ENCODE assay signal across 19 cellular contexts in genomic region chr18:34965108-34965507, GRCh38.
A peak's percentile ranks its signal among the peaks of the same experiment; 100 is the strongest.
DNase-seq lines count a peak whose midpoint lies in the region; ATAC-seq and TF ChIP-seq lines count a peak whose summit lies in the region.
"Had no signal": no experiment of that assay in that cellular context is flagged by ENCODE, and none has a peak within 500 bp of the region (broad histone marks: within the 10 kb centered on the region; RNA-seq: fewer than 3 reads in every experiment).

No MANE protein-coding gene starts in this region.

- H3K4me3 Mint-ChIP-seq in nephron progenitor cell, result no peak overlapping the region
- H3K4me3 Mint-ChIP-seq: activated CD4-positive, alpha-beta T cell treated with anti-CD3 and anti-CD28 coated beads for 36 hours; memory B cell; naive thymus-derived CD4-positive, alpha-beta T cell had no signal

- no peaks in the 10 kb centered on the region for H3K4me1 Mint-ChIP-seq in nephron progenitor cell
- H3K4me1 Mint-ChIP-seq: activated CD4-positive, alpha-beta T cell treated with anti-CD3 and anti-CD28 coated beads for 36 hours; naive thymus-derived CD4-positive, alpha-beta T cell had no signal

- peaks cover 0 to 4% of the 10 kb centered on the region in 2 donors for H3K36me3 ChIP-seq in psoas muscle (ENCODE audit: insufficient read depth in 1 of 2, low read depth in 1 of 2)
- H3K36me3 ChIP-seq: upper lobe of right lung had no signal

- no peak overlapping the region for H3K27ac Mint-ChIP-seq in nephron progenitor cell
- H3K27ac Mint-ChIP-seq: activated CD4-positive, alpha-beta T cell treated with anti-CD3 and anti-CD28 coated beads for 36 hours; memory B cell; naive thymus-derived CD4-positive, alpha-beta T cell had no signal

- no peaks in the 10 kb centered on the region for H3K9me3 Mint-ChIP-seq in nephron progenitor cell
- H3K9me3 Mint-ChIP-seq: memory B cell; naive thymus-derived CD4-positive, alpha-beta T cell had no signal

- H3K9me3 ChIP-seq in psoas muscle, result no peaks in the 10 kb centered on the region
- H3K9me3 ChIP-seq: upper lobe of right lung had no signal

- peaks cover 29% of the 10 kb centered on the region for H3K4me1 ChIP-seq in psoas muscle
- H3K4me1 ChIP-seq: upper lobe of right lung had no signal

- no peak for ATAC-seq in psoas muscle
- ATAC-seq: activated CD4-positive, alpha-beta T cell treated with anti-CD3 and anti-CD28 coated beads for 36 hours; naive thymus-derived CD4-positive, alpha-beta T cell; upper lobe of right lung had no signal

- H3K36me3 Mint-ChIP-seq in nephron progenitor cell (ENCODE audit: low read depth), result no peaks in the 10 kb centered on the region
- H3K36me3 Mint-ChIP-seq: memory B cell; naive thymus-derived CD4-positive, alpha-beta T cell had no signal

- 34 to 47% (median 36%) methylated on average over 1 of the region's 1 CpG for WGBS in psoas muscle, 3 donors

- H3K27me3 ChIP-seq in psoas muscle (ENCODE audit: insufficient read depth in 3 of 3, low read length in 2 of 3), result no peaks in the 10 kb centered on the region
- H3K27me3 ChIP-seq: upper lobe of right lung had no signal

- H3K27me3 Mint-ChIP-seq in nephron progenitor cell (ENCODE audit: low read depth, poor library complexity), result peaks cover 10% of the 10 kb centered on the region

- H3K4me3 ChIP-seq in psoas muscle, result no peak overlapping the region
- H3K4me3 ChIP-seq: coronary artery, upper lobe of right lung had no signal

- TF ChIP-seq CTCF in VCaP (conservative IDR thresholded peaks at IDR 0.05), result no peak
- TF ChIP-seq CTCF in psoas muscle (IDR thresholded peaks at IDR 0.05), result no peak
- TF ChIP-seq CTCF in nephron progenitor cell (IDR thresholded peaks at IDR 0.05), result no peak

- DNase-seq in NCI-H1417 (lab: John Stamatoyannopoulos, UW) (peak; percentile 12 to 76 (median 64)), NCI-H1417 treated with DMSO at 0.1 percent for 48 hours (lab: John Stamatoyannopoulos, UW) (no peak), NCI-H1105 (lab: John Stamatoyannopoulos, UW) (peak; percentile 59), psoas muscle (no peak), glomerular visceral epithelial cell (ENCODE audit: extremely low spot score) (no peak), COLO829 (ENCODE audit: low spot score) (no peak), nephron progenitor cell (no peak)
- DNase-seq: 8988T; activated CD4-positive, alpha-beta T cell treated with anti-CD3 and anti-CD28 coated beads for 36 hours; activated effector memory CD4-positive, alpha-beta T cell treated with Interleukin-2 at 50 U/mL for 16 hours; islet precursor cell; naive thymus-derived CD4-positive, alpha-beta T cell; NCI-H187 treated with DMSO at 0.1 percent for 48 hours; stimulated activated CD4-positive, alpha-beta T cell treated with anti-CD3 and anti-CD28 coated beads, Interleukin-4, amount 100 ng/mL, for 4 hours; SW 1271; upper lobe of right lung had no signal

- H3K27ac ChIP-seq in VCaP, result peak overlapping the region; percentile 47
- peak overlapping the region; percentile 99 for H3K27ac ChIP-seq in psoas muscle
- H3K27ac ChIP-seq: coronary artery, upper lobe of right lung had no signal

- intact Hi-C loops in psoas muscle (cut with DNase I), result loop anchor here in 1 of 2 donors (2.0 kb wide), 1 partner anchor 16 kb away; no protein-coding TSS in a partner anchor

Comparison
In these comparisons a context has a peak if more than half of its experiments do, and no peak if none do; other contexts are left out.
1. DNase-seq: peak in NCI-H1417 (3 of 3) and NCI-H1105 (single experiment); none in NCI-H1417 treated with DMSO at 0.1 percent for 48 hours (single experiment), psoas muscle (0 of 2), glomerular visceral epithelial cell (single experiment), COLO829 (single experiment) and nephron progenitor cell (single experiment).